ENCODE assay signal across 1 cellular context in the genomic region with DNA sequence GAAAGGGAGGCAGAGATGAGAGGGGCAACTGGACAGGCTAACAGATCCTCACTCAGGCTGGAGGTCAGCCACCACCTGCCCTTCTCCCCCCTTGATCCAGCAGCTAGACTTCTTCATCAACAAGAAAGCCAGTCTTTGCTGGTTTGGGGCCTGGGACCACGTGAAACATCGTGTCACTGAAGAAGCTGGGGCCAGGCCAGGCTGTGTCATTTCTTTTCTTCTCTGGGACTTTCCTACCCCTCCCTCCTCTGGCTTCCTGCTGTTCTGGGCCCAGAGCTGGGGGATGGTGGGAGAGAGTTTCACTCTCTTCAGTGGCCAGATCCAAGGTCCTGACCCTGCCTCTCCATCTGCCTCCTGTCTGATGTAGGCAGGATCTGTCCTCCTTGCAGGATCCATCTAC.
TF ChIP-seq lines count a peak whose summit lies in the region.

No MANE protein-coding gene starts in this region.

TF ChIP-seq in GM23338, 12 proteins besides CTCF, POLR2A, EP300 and RAD21 (continued from another document):
- TF ChIP-seq, protein P1, sequence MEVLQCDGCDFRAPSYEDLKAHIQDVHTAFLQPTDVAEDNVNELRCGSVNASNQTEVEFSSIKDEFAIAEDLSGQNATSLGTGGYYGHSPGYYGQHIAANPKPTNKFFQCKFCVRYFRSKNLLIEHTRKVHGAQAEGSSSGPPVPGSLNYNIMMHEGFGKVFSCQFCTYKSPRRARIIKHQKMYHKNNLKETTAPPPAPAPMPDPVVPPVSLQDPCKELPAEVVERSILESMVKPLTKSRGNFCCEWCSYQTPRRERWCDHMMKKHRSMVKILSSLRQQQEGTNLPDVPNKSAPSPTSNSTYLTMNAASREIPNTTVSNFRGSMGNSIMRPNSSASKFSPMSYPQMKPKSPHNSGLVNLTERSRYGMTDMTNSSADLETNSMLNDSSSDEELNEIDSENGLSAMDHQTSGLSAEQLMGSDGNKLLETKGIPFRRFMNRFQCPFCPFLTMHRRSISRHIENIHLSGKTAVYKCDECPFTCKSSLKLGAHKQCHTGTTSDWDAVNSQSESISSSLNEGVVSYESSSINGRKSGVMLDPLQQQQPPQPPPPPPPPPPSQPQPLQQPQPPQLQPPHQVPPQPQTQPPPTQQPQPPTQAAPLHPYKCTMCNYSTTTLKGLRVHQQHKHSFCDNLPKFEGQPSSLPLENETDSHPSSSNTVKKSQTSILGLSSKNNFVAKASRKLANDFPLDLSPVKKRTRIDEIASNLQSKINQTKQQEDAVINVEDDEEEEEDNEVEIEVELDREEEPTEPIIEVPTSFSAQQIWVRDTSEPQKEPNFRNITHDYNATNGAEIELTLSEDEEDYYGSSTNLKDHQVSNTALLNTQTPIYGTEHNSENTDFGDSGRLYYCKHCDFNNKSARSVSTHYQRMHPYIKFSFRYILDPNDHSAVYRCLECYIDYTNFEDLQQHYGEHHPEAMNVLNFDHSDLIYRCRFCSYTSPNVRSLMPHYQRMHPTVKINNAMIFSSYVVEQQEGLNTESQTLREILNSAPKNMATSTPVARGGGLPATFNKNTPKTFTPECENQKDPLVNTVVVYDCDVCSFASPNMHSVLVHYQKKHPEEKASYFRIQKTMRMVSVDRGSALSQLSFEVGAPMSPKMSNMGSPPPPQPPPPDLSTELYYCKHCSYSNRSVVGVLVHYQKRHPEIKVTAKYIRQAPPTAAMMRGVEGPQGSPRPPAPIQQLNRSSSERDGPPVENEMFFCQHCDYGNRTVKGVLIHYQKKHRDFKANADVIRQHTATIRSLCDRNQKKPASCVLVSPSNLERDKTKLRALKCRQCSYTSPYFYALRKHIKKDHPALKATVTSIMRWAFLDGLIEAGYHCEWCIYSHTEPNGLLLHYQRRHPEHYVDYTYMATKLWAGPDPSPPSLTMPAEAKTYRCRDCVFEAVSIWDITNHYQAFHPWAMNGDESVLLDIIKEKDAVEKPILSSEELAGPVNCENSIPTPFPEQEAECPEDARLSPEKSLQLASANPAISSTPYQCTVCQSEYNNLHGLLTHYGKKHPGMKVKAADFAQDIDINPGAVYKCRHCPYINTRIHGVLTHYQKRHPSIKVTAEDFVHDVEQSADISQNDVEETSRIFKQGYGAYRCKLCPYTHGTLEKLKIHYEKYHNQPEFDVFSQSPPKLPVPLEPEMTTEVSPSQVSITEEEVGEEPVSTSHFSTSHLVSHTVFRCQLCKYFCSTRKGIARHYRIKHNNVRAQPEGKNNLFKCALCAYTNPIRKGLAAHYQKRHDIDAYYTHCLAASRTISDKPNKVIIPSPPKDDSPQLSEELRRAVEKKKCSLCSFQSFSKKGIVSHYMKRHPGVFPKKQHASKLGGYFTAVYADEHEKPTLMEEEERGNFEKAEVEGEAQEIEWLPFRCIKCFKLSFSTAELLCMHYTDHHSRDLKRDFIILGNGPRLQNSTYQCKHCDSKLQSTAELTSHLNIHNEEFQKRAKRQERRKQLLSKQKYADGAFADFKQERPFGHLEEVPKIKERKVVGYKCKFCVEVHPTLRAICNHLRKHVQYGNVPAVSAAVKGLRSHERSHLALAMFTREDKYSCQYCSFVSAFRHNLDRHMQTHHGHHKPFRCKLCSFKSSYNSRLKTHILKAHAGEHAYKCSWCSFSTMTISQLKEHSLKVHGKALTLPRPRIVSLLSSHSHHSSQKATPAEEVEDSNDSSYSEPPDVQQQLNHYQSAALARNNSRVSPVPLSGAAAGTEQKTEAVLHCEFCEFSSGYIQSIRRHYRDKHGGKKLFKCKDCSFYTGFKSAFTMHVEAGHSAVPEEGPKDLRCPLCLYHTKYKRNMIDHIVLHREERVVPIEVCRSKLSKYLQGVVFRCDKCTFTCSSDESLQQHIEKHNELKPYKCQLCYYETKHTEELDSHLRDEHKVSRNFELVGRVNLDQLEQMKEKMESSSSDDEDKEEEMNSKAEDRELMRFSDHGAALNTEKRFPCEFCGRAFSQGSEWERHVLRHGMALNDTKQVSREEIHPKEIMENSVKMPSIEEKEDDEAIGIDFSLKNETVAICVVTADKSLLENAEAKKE (CRISPR knock-in tag; IDR thresholded peaks at IDR 0.05) = no peak
- no peak for TF ChIP-seq EZH2 (IDR thresholded peaks at IDR 0.05; ENCODE audit: low read depth, unreplicated experiment)
- no peak for TF ChIP-seq JUNB (IDR thresholded peaks at IDR 0.05; ENCODE audit: unreplicated experiment)
- no peak for TF ChIP-seq STAT1 (IDR thresholded peaks at IDR 0.05; ENCODE audit: unreplicated experiment)
- TF ChIP-seq EZH2phosphoT487 (IDR thresholded peaks at IDR 0.05; ENCODE audit: unreplicated experiment) = no peak
- no peak for TF ChIP-seq ZNF114 (CRISPR knock-in tag; IDR thresholded peaks at IDR 0.05)
- no peak for TF ChIP-seq NANOG (IDR thresholded peaks at IDR 0.05; ENCODE audit: borderline replicate concordance)
- TF ChIP-seq CREB1 (CRISPR knock-in tag; IDR thresholded peaks at IDR 0.05; ENCODE audit: low read depth) = no peak
- TF ChIP-seq, protein P2, sequence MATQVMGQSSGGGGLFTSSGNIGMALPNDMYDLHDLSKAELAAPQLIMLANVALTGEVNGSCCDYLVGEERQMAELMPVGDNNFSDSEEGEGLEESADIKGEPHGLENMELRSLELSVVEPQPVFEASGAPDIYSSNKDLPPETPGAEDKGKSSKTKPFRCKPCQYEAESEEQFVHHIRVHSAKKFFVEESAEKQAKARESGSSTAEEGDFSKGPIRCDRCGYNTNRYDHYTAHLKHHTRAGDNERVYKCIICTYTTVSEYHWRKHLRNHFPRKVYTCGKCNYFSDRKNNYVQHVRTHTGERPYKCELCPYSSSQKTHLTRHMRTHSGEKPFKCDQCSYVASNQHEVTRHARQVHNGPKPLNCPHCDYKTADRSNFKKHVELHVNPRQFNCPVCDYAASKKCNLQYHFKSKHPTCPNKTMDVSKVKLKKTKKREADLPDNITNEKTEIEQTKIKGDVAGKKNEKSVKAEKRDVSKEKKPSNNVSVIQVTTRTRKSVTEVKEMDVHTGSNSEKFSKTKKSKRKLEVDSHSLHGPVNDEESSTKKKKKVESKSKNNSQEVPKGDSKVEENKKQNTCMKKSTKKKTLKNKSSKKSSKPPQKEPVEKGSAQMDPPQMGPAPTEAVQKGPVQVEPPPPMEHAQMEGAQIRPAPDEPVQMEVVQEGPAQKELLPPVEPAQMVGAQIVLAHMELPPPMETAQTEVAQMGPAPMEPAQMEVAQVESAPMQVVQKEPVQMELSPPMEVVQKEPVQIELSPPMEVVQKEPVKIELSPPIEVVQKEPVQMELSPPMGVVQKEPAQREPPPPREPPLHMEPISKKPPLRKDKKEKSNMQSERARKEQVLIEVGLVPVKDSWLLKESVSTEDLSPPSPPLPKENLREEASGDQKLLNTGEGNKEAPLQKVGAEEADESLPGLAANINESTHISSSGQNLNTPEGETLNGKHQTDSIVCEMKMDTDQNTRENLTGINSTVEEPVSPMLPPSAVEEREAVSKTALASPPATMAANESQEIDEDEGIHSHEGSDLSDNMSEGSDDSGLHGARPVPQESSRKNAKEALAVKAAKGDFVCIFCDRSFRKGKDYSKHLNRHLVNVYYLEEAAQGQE (IDR thresholded peaks at IDR 0.05; ENCODE audit: unreplicated experiment) = no peak
